In the genomic region with DNA sequence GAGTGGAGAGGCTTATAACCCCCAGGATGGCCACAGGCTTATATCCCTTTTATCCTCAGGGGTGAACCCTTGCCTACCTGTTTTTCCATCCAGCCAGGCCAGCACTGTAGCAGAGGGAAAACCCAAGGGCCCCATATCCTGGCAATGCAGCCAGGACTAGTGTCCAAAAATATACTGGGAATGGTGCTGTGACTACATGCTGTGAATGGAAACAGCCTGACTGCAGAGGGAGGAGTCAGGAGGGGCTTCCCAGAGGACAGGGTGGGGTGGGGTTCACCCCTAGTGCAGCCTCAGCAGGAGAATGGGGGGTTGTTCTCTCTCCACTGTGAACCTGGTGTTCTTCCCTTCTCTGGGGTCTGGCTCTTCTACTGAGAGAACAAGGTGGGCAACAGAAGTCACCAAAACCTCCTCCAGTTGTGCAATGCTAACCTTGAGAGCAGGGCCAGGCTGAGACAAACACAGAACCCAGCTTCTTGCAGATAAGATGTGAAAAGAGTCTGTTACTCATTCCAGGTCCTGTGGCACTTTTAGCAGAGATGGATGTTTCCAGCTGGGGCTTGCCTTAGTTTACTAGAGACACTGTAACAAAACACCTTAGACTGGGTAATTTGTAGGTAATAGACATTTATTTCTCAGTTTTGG, we compare ENCODE assay signal across 8 cellular contexts.
DNase-seq lines count a peak whose midpoint lies in the region; ATAC-seq and TF ChIP-seq lines count a peak whose summit lies in the region.
"Not testable (repeated sequence)": the region's sequence is repeated elsewhere in the genome, so short reads cannot be mapped to it uniquely, and the experiment has no call there.

No MANE protein-coding gene starts in this region.

- TF ChIP-seq POLR2A in heart left ventricle (IDR thresholded peaks at IDR 0.05), result not testable (repeated sequence)

- not testable (repeated sequence) for H3K27ac ChIP-seq in mammary epithelial cell (ENCODE audit: insufficient read depth, low read depth, low read length); heart left ventricle

- intact Hi-C loops in activated CD4-positive, alpha-beta T cell treated with anti-CD3 and anti-CD28 coated beads for 36 hours (cut with DNase I, micrococcal nuclease); mammary epithelial cell (cut with micrococcal nuclease); heart left ventricle (cut with DNase I): not testable (repeated sequence)

- H3K4me2 ChIP-seq in mammary epithelial cell (ENCODE audit: insufficient read depth, low read depth, low read length), result not testable (repeated sequence)

- not testable (repeated sequence) for H3K4me3 ChIP-seq in H7 (ENCODE audit: insufficient read depth, low read depth, low read length); mammary epithelial cell (replicated peaks in 1 of 3; ENCODE audit: insufficient read depth in 1 of 3, low read depth in 2 of 3, low read length in 3 of 3); heart left ventricle

- POLR2A ChIA-PET in activated CD4-positive, alpha-beta T cell treated with anti-CD3 and anti-CD28 coated beads for 36 hours (lab: Charles Lee), result not testable (repeated sequence)

- not testable (repeated sequence) for H3K4me3 Mint-ChIP-seq in activated CD4-positive, alpha-beta T cell treated with anti-CD3 and anti-CD28 coated beads for 36 hours; activated T-cell treated with anti-CD3 and anti-CD28 coated beads, Interleukin-2, amount 50 U/mL, for 24 hours; activated naive CD4-positive, alpha-beta T cell treated with anti-CD3 and anti-CD28 coated beads, Interleukin-2, amount 50 U/mL, for 24 hours; natural killer cell treated with Interleukin-12 subunit alpha and Interleukin-12 subunit beta and Interleukin-15 and Interleukin-18, amount 100 ng/mL, for 72 hours; stimulated activated naive CD8-positive, alpha-beta T cell treated with anti-CD3 and anti-CD28 coated beads, Interleukin-15, Interleukin-2, amounts not matched to agents 100 ng/mL and 50 ng/mL, for 24 hours

- H3K27me3 Mint-ChIP-seq in activated CD4-positive, alpha-beta T cell treated with anti-CD3 and anti-CD28 coated beads for 36 hours; activated T-cell treated with anti-CD3 and anti-CD28 coated beads, Interleukin-2, amount 50 U/mL, for 24 hours; activated naive CD4-positive, alpha-beta T cell treated with anti-CD3 and anti-CD28 coated beads, Interleukin-2, amount 50 U/mL, for 24 hours; natural killer cell treated with Interleukin-12 subunit alpha and Interleukin-12 subunit beta and Interleukin-15 and Interleukin-18, amount 100 ng/mL, for 72 hours; stimulated activated naive CD8-positive, alpha-beta T cell treated with anti-CD3 and anti-CD28 coated beads, Interleukin-15, Interleukin-2, amounts not matched to agents 100 ng/mL and 50 ng/mL, for 24 hours: not testable (repeated sequence)

- H3K27me3 ChIP-seq in H7 (ENCODE audit: control insufficient read depth, insufficient read depth, low read length); mammary epithelial cell (ENCODE audit: insufficient read depth, low read length); heart left ventricle: not testable (repeated sequence)

- peaks cover 13% of the 10 kb centered on the region for H3K79me2 ChIP-seq in mammary epithelial cell (ENCODE audit: insufficient read depth, low read length)

- peak; percentile 1 for DNase-seq in H7
- DNase-seq in activated CD4-positive, alpha-beta T cell treated with anti-CD3 and anti-CD28 coated beads for 36 hours; activated T-cell treated with anti-CD3 and anti-CD28 coated beads, Interleukin-2, amount 50 U/mL, for 24 hours; natural killer cell treated with Interleukin-12 subunit alpha and Interleukin-12 subunit beta and Interleukin-15 and Interleukin-18, amount 100 ng/mL, for 72 hours (ENCODE audit: low spot score): not testable (repeated sequence)
- peak; percentile 1 for DNase-seq in mammary epithelial cell
- peak in 2 of 5 donors; percentile 32 to 38 for DNase-seq in heart left ventricle

- not testable (repeated sequence) for H3K9ac ChIP-seq in mammary epithelial cell (ENCODE audit: insufficient read depth, low read length)

- peak; percentile 11 for ATAC-seq in activated CD4-positive, alpha-beta T cell treated with anti-CD3 and anti-CD28 coated beads for 36 hours
- peak; percentile 89 to 98 (median 92) for ATAC-seq in heart left ventricle
- peak; percentile 15 to 45 for ATAC-seq in natural killer cell treated with Interleukin-12 subunit alpha and Interleukin-12 subunit beta and Interleukin-15 and Interleukin-18, amount 100 ng/mL, for 72 hours

- dilution Hi-C loops in mammary epithelial cell (cut with HindIII; ENCODE audit: low sequenced_read_pairs), result not testable (repeated sequence)

- H3K27ac Mint-ChIP-seq in activated CD4-positive, alpha-beta T cell treated with anti-CD3 and anti-CD28 coated beads for 36 hours, result peak overlapping the region; percentile 69
- H3K27ac Mint-ChIP-seq in activated T-cell treated with anti-CD3 and anti-CD28 coated beads, Interleukin-2, amount 50 U/mL, for 24 hours, result peak overlapping the region; percentile 69
- peak overlapping the region; percentile 95 for H3K27ac Mint-ChIP-seq in activated naive CD4-positive, alpha-beta T cell treated with anti-CD3 and anti-CD28 coated beads, Interleukin-2, amount 50 U/mL, for 24 hours
- not testable (repeated sequence) for H3K27ac Mint-ChIP-seq in natural killer cell treated with Interleukin-12 subunit alpha and Interleukin-12 subunit beta and Interleukin-15 and Interleukin-18, amount 100 ng/mL, for 72 hours
- H3K27ac Mint-ChIP-seq in stimulated activated naive CD8-positive, alpha-beta T cell treated with anti-CD3 and anti-CD28 coated beads, Interleukin-15, Interleukin-2, amounts not matched to agents 100 ng/mL and 50 ng/mL, for 24 hours, result peak overlapping the region; percentile 80

- H3K4me1 ChIP-seq in mammary epithelial cell (ENCODE audit: insufficient read depth, low read length); heart left ventricle: not testable (repeated sequence)

- CTCF ChIA-PET in activated CD4-positive, alpha-beta T cell treated with anti-CD3 and anti-CD28 coated beads for 36 hours (lab: Charles Lee); mammary epithelial cell (lab: Charles Lee; ENCODE audit: low non-redundant PET): not testable (repeated sequence)

- in situ Hi-C loops in mammary epithelial cell (cut with MboI; ENCODE audit: low sequenced_read_pairs in 2 of 2), result not testable (repeated sequence)

- not testable (repeated sequence) for H3K36me3 ChIP-seq in H7 (replicated peaks; ENCODE audit: control insufficient read depth, insufficient read depth, low read length); mammary epithelial cell (ENCODE audit: insufficient read depth, low read length); heart left ventricle

- H3K4me1 Mint-ChIP-seq in activated CD4-positive, alpha-beta T cell treated with anti-CD3 and anti-CD28 coated beads for 36 hours; activated T-cell treated with anti-CD3 and anti-CD28 coated beads, Interleukin-2, amount 50 U/mL, for 24 hours (ENCODE audit: low read depth); natural killer cell treated with Interleukin-12 subunit alpha and Interleukin-12 subunit beta and Interleukin-15 and Interleukin-18, amount 100 ng/mL, for 72 hours (ENCODE audit: low read depth in 2 of 2): not testable (repeated sequence)
- H3K4me1 Mint-ChIP-seq in activated naive CD4-positive, alpha-beta T cell treated with anti-CD3 and anti-CD28 coated beads, Interleukin-2, amount 50 U/mL, for 24 hours, result peaks cover 13% of the 10 kb centered on the region
- peaks cover 23% of the 10 kb centered on the region for H3K4me1 Mint-ChIP-seq in stimulated activated naive CD8-positive, alpha-beta T cell treated with anti-CD3 and anti-CD28 coated beads, Interleukin-15, Interleukin-2, amounts not matched to agents 100 ng/mL and 50 ng/mL, for 24 hours (ENCODE audit: low read depth)

- H3K9me3 Mint-ChIP-seq in activated CD4-positive, alpha-beta T cell treated with anti-CD3 and anti-CD28 coated beads for 36 hours (ENCODE audit: low read depth); activated T-cell treated with anti-CD3 and anti-CD28 coated beads, Interleukin-2, amount 50 U/mL, for 24 hours; activated naive CD4-positive, alpha-beta T cell treated with anti-CD3 and anti-CD28 coated beads, Interleukin-2, amount 50 U/mL, for 24 hours; natural killer cell treated with Interleukin-12 subunit alpha and Interleukin-12 subunit beta and Interleukin-15 and Interleukin-18, amount 100 ng/mL, for 72 hours; stimulated activated naive CD8-positive, alpha-beta T cell treated with anti-CD3 and anti-CD28 coated beads, Interleukin-15, Interleukin-2, amounts not matched to agents 100 ng/mL and 50 ng/mL, for 24 hours: not testable (repeated sequence)

- not testable (repeated sequence) for H4K20me1 ChIP-seq in mammary epithelial cell (ENCODE audit: insufficient read depth, low read length)

- H3K36me3 Mint-ChIP-seq in activated CD4-positive, alpha-beta T cell treated with anti-CD3 and anti-CD28 coated beads for 36 hours (ENCODE audit: low read depth); activated T-cell treated with anti-CD3 and anti-CD28 coated beads, Interleukin-2, amount 50 U/mL, for 24 hours (ENCODE audit: low read depth); activated naive CD4-positive, alpha-beta T cell treated with anti-CD3 and anti-CD28 coated beads, Interleukin-2, amount 50 U/mL, for 24 hours; natural killer cell treated with Interleukin-12 subunit alpha and Interleukin-12 subunit beta and Interleukin-15 and Interleukin-18, amount 100 ng/mL, for 72 hours; stimulated activated naive CD8-positive, alpha-beta T cell treated with anti-CD3 and anti-CD28 coated beads, Interleukin-15, Interleukin-2, amounts not matched to agents 100 ng/mL and 50 ng/mL, for 24 hours (ENCODE audit: low read depth): not testable (repeated sequence)

- not testable (repeated sequence) for H2AFZ ChIP-seq in mammary epithelial cell (ENCODE audit: low read depth, low read length)

- not testable (repeated sequence) for TF ChIP-seq CTCF in mammary epithelial cell (conservative IDR thresholded peaks at IDR 0.05 in 1 of 2, IDR thresholded peaks at IDR 0.05 in 1 of 2; ENCODE audit: extremely low read depth in 1 of 2, insufficient read depth in 1 of 2, low read depth in 1 of 2, low read length in 2 of 2); heart left ventricle (IDR thresholded peaks at IDR 0.05)

- BruUV-seq in mammary epithelial cell (replicated peaks; lab: Mats Ljungman, UMichigan), result not testable (repeated sequence)

- not testable (repeated sequence) for H3K9me3 ChIP-seq in mammary epithelial cell (replicated peaks; ENCODE audit: insufficient read depth, low read length); heart left ventricle

Comparison
In these comparisons a context has a peak if more than half of its experiments do, and no peak if none do; other contexts are left out.
1. ATAC-seq: peak in every context shown above with its lines; median percentile 92 in heart left ventricle; 30 in natural killer cell treated with Interleukin-12 subunit alpha and Interleukin-12 subunit beta and Interleukin-15 and Interleukin-18, amount 100 ng/mL, for 72 hours; 11 in activated CD4-positive, alpha-beta T cell treated with anti-CD3 and anti-CD28 coated beads for 36 hours.